21 cellular contexts compared by ENCODE assay signal in the genomic region with DNA sequence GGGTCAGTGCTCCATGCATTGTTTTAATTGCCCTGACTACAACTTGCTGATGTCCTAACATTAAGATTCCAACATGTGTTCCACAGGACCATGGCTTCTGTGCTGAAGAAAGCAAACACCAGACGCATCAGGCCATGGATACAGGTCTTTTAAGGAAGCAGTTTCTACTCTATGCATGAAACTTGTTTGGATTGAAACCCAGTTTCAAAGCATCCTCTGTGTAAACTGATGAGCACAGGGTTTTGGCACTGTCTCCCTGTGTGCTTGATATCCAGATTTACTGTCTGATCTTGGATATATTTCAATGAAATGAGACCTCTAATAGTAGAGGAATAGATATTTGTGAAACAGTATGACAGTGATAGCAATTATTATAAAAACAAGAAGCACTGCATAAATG.
DNase-seq lines count a peak whose midpoint lies in the region; ATAC-seq, FAIRE-seq and TF ChIP-seq lines count a peak whose summit lies in the region.
"Had no signal": no experiment of that assay in that cellular context is flagged by ENCODE, and none has a peak within 500 bp of the region (broad histone marks: within the 10 kb centered on the region; RNA-seq: fewer than 3 reads in every experiment).

No MANE protein-coding gene starts in this region.

- H3K36me3 ChIP-seq in prostate gland = no peaks in the 10 kb centered on the region
- H3K36me3 ChIP-seq: BLaER1 treated with 17β-estradiol and CSF1 and Interleukin-3, amounts not matched to agents 10 nM and 100 nM had no signal

- H3K4me1 ChIP-seq in prostate gland (replicated peaks) = no peaks in the 10 kb centered on the region
- H3K4me1 ChIP-seq: Caco-2 had no signal

- DNase-seq in H54 (ENCODE audit: insufficient read length, low spot score) (no peak), LNCaP clone FGC (ENCODE audit: low read depth) (peak; percentile 66), prostate gland (ENCODE audit: low spot score) (peak; percentile 24), Right ventricle myocardium superior (no peak)
- DNase-seq in activated naive CD8-positive, alpha-beta T cell treated with anti-CD3 and anti-CD28 coated beads, Interleukin-2, amount 50 U/mL, for 24 hours = no peak
- DNase-seq: 8988T; AML-193; Caco-2; Calu3; CD4-positive, alpha-beta T cell; CD8-positive, alpha-beta T cell; DMS79 treated with DMSO at 0.1 percent for 48 hours; GF-D8 had no signal

- H3K4me1 Mint-ChIP-seq in activated naive CD8-positive, alpha-beta T cell treated with anti-CD3 and anti-CD28 coated beads, Interleukin-2, amount 50 U/mL, for 24 hours = no peaks in the 10 kb centered on the region
- H3K4me1 Mint-ChIP-seq: B cell had no signal

- H3K27me3 Mint-ChIP-seq in activated naive CD8-positive, alpha-beta T cell treated with anti-CD3 and anti-CD28 coated beads, Interleukin-2, amount 50 U/mL, for 24 hours = no peaks in the 10 kb centered on the region
- H3K27me3 Mint-ChIP-seq: B cell; CD4-positive, alpha-beta T cell had no signal

- peak; percentile 30 for FAIRE-seq in H54 (lab: Jason Lieb, UNC)
- FAIRE-seq: A204.1, D721Med, G401.6, GM12891, GM19239 had no signal

- TF ChIP-seq POLR2A in H54 (IDR thresholded peaks at IDR 0.05; ENCODE audit: low read depth, low read length) (no peak), prostate gland (IDR thresholded peaks at IDR 0.05) (no peak)

- H3K9me3 ChIP-seq in prostate gland = no peaks in the 10 kb centered on the region

- H3K27ac ChIP-seq in prostate gland = no peak overlapping the region
- H3K27ac ChIP-seq: BLaER1 treated with 17β-estradiol and CSF1 and Interleukin-3, amounts not matched to agents 10 nM and 100 nM; C4-2B had no signal

- no peak for ATAC-seq in activated naive CD8-positive, alpha-beta T cell treated with anti-CD3 and anti-CD28 coated beads, Interleukin-2, amount 50 U/mL, for 24 hours
- no peak for ATAC-seq in Right ventricle myocardium superior (ENCODE audit: poor library complexity)
- ATAC-seq: CD8-positive, alpha-beta T cell had no signal

- H3K27ac Mint-ChIP-seq in activated naive CD8-positive, alpha-beta T cell treated with anti-CD3 and anti-CD28 coated beads, Interleukin-2, amount 50 U/mL, for 24 hours = no peak overlapping the region
- H3K27ac Mint-ChIP-seq: B cell; CD4-positive, alpha-beta T cell; CD8-positive, alpha-beta T cell had no signal

- H3K9me3 Mint-ChIP-seq in activated naive CD8-positive, alpha-beta T cell treated with anti-CD3 and anti-CD28 coated beads, Interleukin-2, amount 50 U/mL, for 24 hours = peaks cover 3% of the 10 kb centered on the region

- no peaks in the 10 kb centered on the region for H3K36me3 Mint-ChIP-seq in activated naive CD8-positive, alpha-beta T cell treated with anti-CD3 and anti-CD28 coated beads, Interleukin-2, amount 50 U/mL, for 24 hours (ENCODE audit: low read depth)
- H3K36me3 Mint-ChIP-seq: CD8-positive, alpha-beta T cell had no signal

- H3K4me3 ChIP-seq in LNCaP clone FGC (ENCODE audit: low read depth, low read length) (no peak overlapping the region), prostate gland (no peak overlapping the region)
- H3K4me3 ChIP-seq: BLaER1 treated with 17β-estradiol and CSF1 and Interleukin-3, amounts not matched to agents 10 nM and 100 nM had no signal

- no peak for TF ChIP-seq CTCF in LNCaP clone FGC (IDR thresholded peaks at IDR 0.05; ENCODE audit: control insufficient read depth, extremely low read depth, insufficient read depth)
- no peak for TF ChIP-seq CTCF in prostate gland (IDR thresholded peaks at IDR 0.05)

- no peaks in the 10 kb centered on the region for H3K27me3 ChIP-seq in prostate gland (replicated peaks; ENCODE audit: insufficient read depth)
- H3K27me3 ChIP-seq: BLaER1 treated with 17β-estradiol and CSF1 and Interleukin-3, amounts not matched to agents 10 nM and 100 nM had no signal

- H3K4me3 Mint-ChIP-seq in activated naive CD8-positive, alpha-beta T cell treated with anti-CD3 and anti-CD28 coated beads, Interleukin-2, amount 50 U/mL, for 24 hours = no peak overlapping the region
- H3K4me3 Mint-ChIP-seq: B cell; CD4-positive, alpha-beta T cell; CD8-positive, alpha-beta T cell had no signal

- 17% methylated on average over 1 of the region's 1 CpG for WGBS in prostate gland

- intact Hi-C loops in prostate gland (cut with DNase I) (no loop called here), Right ventricle myocardium superior (cut with DNase I) (no loop called here)

Comparison
In these comparisons a context has a peak if more than half of its experiments do, and no peak if none do; other contexts are left out.
1. DNase-seq: peak in LNCaP clone FGC (single experiment) and prostate gland (single experiment); none in H54 (single experiment), activated naive CD8-positive, alpha-beta T cell treated with anti-CD3 and anti-CD28 coated beads, Interleukin-2, amount 50 U/mL, for 24 hours (single experiment) and Right ventricle myocardium superior (single experiment).